Comparison of ENCODE assay signal across 1 cellular context in the genomic region with DNA sequence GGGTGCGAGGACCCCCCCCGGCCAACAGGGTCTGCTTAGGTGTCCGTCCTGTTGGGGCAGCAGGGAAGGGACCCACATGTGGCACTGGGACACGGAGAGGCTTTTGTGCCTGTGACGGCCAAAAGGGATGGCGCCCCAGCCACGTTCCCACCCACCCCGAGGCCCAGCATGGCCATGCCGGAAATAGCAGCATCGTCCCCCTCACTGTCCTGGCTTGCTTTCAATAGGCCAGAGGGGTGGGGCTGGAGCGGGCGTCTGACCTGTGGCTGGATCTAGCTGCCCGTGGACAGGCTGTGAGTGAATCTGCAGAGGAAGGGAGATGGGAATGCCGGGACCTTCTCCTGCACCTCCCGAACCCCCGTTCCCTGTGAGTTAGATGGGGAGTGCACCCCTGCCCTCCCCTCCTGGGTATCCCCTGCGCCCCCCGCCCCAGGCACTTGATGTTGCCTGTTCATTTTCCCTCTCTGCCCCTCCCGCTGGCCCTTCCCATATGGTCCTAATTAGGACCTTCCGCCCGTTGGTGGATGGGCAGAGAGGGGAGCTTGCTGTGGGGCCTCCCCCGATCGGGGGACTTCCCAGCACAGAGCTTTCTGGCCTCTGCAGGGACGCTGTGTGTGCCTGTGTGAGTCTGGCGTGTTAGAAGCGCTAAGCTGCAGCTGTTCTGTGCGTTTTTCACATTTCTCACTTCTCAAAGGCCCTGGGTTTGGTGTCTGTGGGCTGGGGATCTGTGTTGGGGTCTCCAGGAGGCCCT.
TF ChIP-seq lines count a peak whose summit lies in the region.

No MANE protein-coding gene starts in this region.

TF ChIP-seq in GM23338, 12 proteins besides CTCF, POLR2A, EP300 and RAD21 (continued from another document):
- TF ChIP-seq, protein P1, sequence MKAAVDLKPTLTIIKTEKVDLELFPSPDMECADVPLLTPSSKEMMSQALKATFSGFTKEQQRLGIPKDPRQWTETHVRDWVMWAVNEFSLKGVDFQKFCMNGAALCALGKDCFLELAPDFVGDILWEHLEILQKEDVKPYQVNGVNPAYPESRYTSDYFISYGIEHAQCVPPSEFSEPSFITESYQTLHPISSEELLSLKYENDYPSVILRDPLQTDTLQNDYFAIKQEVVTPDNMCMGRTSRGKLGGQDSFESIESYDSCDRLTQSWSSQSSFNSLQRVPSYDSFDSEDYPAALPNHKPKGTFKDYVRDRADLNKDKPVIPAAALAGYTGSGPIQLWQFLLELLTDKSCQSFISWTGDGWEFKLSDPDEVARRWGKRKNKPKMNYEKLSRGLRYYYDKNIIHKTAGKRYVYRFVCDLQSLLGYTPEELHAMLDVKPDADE (IDR thresholded peaks at IDR 0.05): no peak
- TF ChIP-seq ZNF462 (CRISPR knock-in tag; IDR thresholded peaks at IDR 0.05): no peak
- no peak for TF ChIP-seq ZNF331 (CRISPR knock-in tag; IDR thresholded peaks at IDR 0.05; ENCODE audit: low read depth)
- TF ChIP-seq POLR2AphosphoS5 (IDR thresholded peaks at IDR 0.05; ENCODE audit: low read depth): no peak
